In the genomic region with DNA sequence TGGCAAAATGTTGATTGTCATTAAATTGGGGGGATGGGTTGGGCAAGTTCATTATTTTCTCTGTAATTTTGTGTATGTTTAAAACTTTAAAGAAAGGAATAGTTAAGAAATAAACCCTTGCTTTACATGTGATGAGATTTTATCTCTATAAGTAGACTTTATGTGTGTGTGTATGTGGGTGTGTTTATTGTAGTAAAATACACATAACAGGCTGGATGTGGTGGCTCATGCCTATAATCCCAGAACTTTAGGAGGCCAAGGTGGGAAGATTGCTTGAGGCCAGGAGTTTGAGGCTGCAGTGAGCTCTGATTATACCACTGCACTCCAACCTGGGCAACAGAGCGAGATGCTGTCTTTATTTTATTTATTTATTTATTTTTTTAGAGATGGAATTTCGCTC, we compare ENCODE assay signal across 22 cellular contexts.
DNase-seq lines count a peak whose midpoint lies in the region; ATAC-seq, FAIRE-seq and TF ChIP-seq lines count a peak whose summit lies in the region.
"Had no signal": no experiment of that assay in that cellular context is flagged by ENCODE, and none has a peak within 500 bp of the region (broad histone marks: within the 10 kb centered on the region; RNA-seq: fewer than 3 reads in every experiment).

No MANE protein-coding gene starts in this region.

- H3K9me3 ChIP-seq in HEK293 (ENCODE audit: control insufficient read depth, insufficient read depth, low read depth, low read length) (no peaks in the 10 kb centered on the region), colonic mucosa (no peaks in the 10 kb centered on the region), mucosa of descending colon (no peaks in the 10 kb centered on the region)
- H3K9me3 ChIP-seq: A549; BLaER1 treated with 17β-estradiol and CSF1 and Interleukin-3, amounts not matched to agents 10 nM and 100 nM; Caco-2 had no signal

- H3K4me3 ChIP-seq in HEK293 (ENCODE audit: low read depth, low read length) (no peak overlapping the region), colonic mucosa (no peak overlapping the region), mucosa of descending colon (no peak overlapping the region)
- H3K4me3 ChIP-seq: A549; BLaER1 treated with 17β-estradiol and CSF1 and Interleukin-3, amounts not matched to agents 10 nM and 100 nM had no signal

- ATAC-seq in mucosa of descending colon (peak; percentile 80), HG02981 (IDR thresholded peaks at IDR 0.05; ENCODE audit: unreplicated experiment) (no peak), GM21390 (IDR thresholded peaks at IDR 0.05; ENCODE audit: unreplicated experiment) (no peak)
- ATAC-seq: A549; CD8-positive, alpha-beta T cell had no signal

- DNase-seq in colonic mucosa: no peak
- peak in 1 of 3 donors; percentile 24 for DNase-seq in mucosa of descending colon
- no peak for DNase-seq in urothelium cell line (ENCODE audit: low spot score)
- no peak for DNase-seq in NCI-H524 (lab: John Stamatoyannopoulos, UW)
- DNase-seq: AML-193; Caco-2; Calu3; CD4-positive, alpha-beta T cell; CD8-positive, alpha-beta T cell; DMS79 treated with DMSO at 0.1 percent for 48 hours; GF-D8 had no signal

- peak; percentile 35 for FAIRE-seq in urothelium cell line (lab: Jason Lieb, UNC)
- FAIRE-seq: A549, D721Med, G401.6, GM12891, GM19239 had no signal

- no peak overlapping the region for H3K9ac ChIP-seq in colonic mucosa (ENCODE audit: low read depth in 2 of 2, low read length in 2 of 2)
- H3K9ac ChIP-seq: BLaER1 treated with 17β-estradiol and CSF1 and Interleukin-3, amounts not matched to agents 10 nM and 100 nM had no signal

- POLR2A ChIA-PET in HEK293 (lab: Yijun Ruan, JAX): no interaction called here

- no peaks in the 10 kb centered on the region for H3K27me3 ChIP-seq in colonic mucosa
- H3K27me3 ChIP-seq: BLaER1 treated with 17β-estradiol and CSF1 and Interleukin-3, amounts not matched to agents 10 nM and 100 nM had no signal

- CTCF ChIA-PET in HEK293 (lab: Yijun Ruan, JAX): interaction anchor here (1.0 to 4.6 kb wide), 4 partner anchors 13 to 97 kb away, joined by 3 to 22 read pairs (median 6); no protein-coding TSS in a partner anchor

- no peak for TF ChIP-seq CTCF in HEK293 (tag by site-specific recombination; IDR thresholded peaks at IDR 0.05)
- no peak for TF ChIP-seq CTCF in colonic mucosa (IDR thresholded peaks at IDR 0.05)
- TF ChIP-seq CTCF in mucosa of descending colon (IDR thresholded peaks at IDR 0.05): no peak

- H3K4me1 ChIP-seq in HEK293 (ENCODE audit: control insufficient read depth, insufficient read depth, low read length) (no peaks in the 10 kb centered on the region), colonic mucosa (no peaks in the 10 kb centered on the region), mucosa of descending colon (ENCODE audit: low read depth) (peaks cover 24% of the 10 kb centered on the region)
- H3K4me1 ChIP-seq: A549; BLaER1 treated with 17β-estradiol and CSF1 and Interleukin-3, amounts not matched to agents 10 nM and 100 nM; Caco-2 had no signal

- no peak overlapping the region for H3K27ac ChIP-seq in HEK293 (ENCODE audit: extremely low read depth, low read depth, low read length)
- peak overlapping the region; percentile 27 for H3K27ac ChIP-seq in colonic mucosa
- H3K27ac ChIP-seq: 22Rv1; A549; BLaER1 treated with 17β-estradiol and CSF1 and Interleukin-3, amounts not matched to agents 10 nM and 100 nM; C4-2B had no signal

- intact Hi-C loops in colonic mucosa (cut with DNase I): no loop called here
- intact Hi-C loops in mucosa of descending colon (cut with DNase I, micrococcal nuclease): no loop called here

- H3K36me3 ChIP-seq in HEK293 (ENCODE audit: control insufficient read depth in 2 of 2, insufficient read depth in 1 of 2, low read length in 2 of 2): peaks cover 0 to 31% of the 10 kb centered on the region in 2 experiments; a peak in 2 of 3 replicates
- H3K36me3 ChIP-seq in colonic mucosa: no peaks in the 10 kb centered on the region
- peaks cover 7% of the 10 kb centered on the region for H3K36me3 ChIP-seq in mucosa of descending colon (ENCODE audit: low read depth)
- H3K36me3 ChIP-seq: BLaER1 treated with 17β-estradiol and CSF1 and Interleukin-3, amounts not matched to agents 10 nM and 100 nM had no signal

TF ChIP-seq in HEK293, 187 proteins besides CTCF, POLR2A, EP300 and RAD21:
- TF ChIP-seq EGR2 (tag by site-specific recombination; IDR thresholded peaks at IDR 0.05; ENCODE audit: low read depth) (peak; percentile 54; the same call in 1 of the 2 replicates), ZNF664 (tag by site-specific recombination; IDR thresholded peaks at IDR 0.05) (no peak)
